In the genomic region with DNA sequence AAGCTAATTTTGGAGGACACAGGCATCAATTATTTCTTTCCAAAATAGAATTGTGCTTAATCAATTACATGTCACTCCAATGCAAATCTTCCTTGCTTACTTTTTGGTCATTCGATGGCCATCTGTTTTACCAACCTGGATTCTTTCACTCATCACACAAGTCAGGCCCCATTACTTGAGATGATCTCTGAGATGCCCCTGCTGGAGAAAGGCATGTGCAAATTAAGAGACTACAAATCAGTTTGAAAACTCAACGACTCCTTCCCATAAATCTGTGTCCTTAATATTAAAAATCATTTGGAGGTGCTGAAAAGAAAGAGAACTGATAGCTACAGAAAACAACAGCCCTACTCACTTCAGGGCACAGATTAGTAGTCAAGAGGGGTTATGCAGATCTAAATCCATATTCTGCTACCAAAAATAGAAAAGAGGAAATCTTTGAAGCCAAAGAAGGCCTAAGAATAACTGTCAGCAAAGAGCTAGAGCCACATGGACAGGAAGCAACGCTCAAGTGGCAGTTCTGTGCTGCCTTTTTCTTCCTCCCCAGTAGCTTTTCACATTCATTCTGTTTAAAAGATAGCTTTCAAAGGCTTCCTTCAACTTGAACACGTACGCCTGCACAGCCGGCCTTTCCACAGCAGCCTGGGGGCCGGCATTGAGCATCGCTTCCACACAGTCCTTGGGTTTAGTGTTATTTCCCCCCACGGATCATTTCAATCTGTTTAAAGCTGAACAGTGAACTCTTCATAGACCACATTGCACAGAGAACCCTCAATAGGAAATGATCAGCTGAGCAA, we compare ENCODE assay signal across 8 cellular contexts.
DNase-seq lines count a peak whose midpoint lies in the region; ATAC-seq and TF ChIP-seq lines count a peak whose summit lies in the region.

No MANE protein-coding gene starts in this region.

- no peaks in the 10 kb centered on the region for H3K9me3 ChIP-seq in right atrium auricular region
- H3K9me3 ChIP-seq in right cardiac atrium (ENCODE audit: control insufficient read depth, low read length), result no peaks in the 10 kb centered on the region
- H3K9me3 ChIP-seq in tibial nerve, result no peaks in the 10 kb centered on the region

- peaks cover 3% of the 10 kb centered on the region for H3K36me3 Mint-ChIP-seq in T-helper 2 cell treated with Interferon-gamma antibody and Interleukin-4, amounts not matched to agents 5 μg/mL and 100 μg/mL, for 36 hours (ENCODE audit: low read depth)

- H3K27me3 Mint-ChIP-seq in T-helper 2 cell treated with Interferon-gamma antibody and Interleukin-4, amounts not matched to agents 5 μg/mL and 100 μg/mL, for 36 hours (ENCODE audit: low read depth), result no peaks in the 10 kb centered on the region

- peak in 1 of 2 donors; percentile 58 for TF ChIP-seq EP300 in tibial nerve (IDR thresholded peaks at IDR 0.05)

- WGBS in right cardiac atrium, result 21% methylated on average over 9 of the region's 9 CpGs
- WGBS in tibial nerve, 2 donors, result 26 to 34% methylated on average over 9 of the region's 9 CpGs

- H3K36me3 ChIP-seq in right atrium auricular region (no peaks in the 10 kb centered on the region), tibial nerve (no peaks in the 10 kb centered on the region)

- peak overlapping the region; percentile 89 for H3K27ac Mint-ChIP-seq in T-helper 2 cell treated with Interferon-gamma antibody and Interleukin-4, amounts not matched to agents 5 μg/mL and 100 μg/mL, for 36 hours

- H3K4me1 Mint-ChIP-seq in T-helper 2 cell treated with Interferon-gamma antibody and Interleukin-4, amounts not matched to agents 5 μg/mL and 100 μg/mL, for 36 hours (ENCODE audit: low read depth), result peaks cover 35% of the 10 kb centered on the region

- TF ChIP-seq POLR2A in tibial nerve (IDR thresholded peaks at IDR 0.05), result no peak

- peaks cover 9% of the 10 kb centered on the region for H3K9me3 Mint-ChIP-seq in T-helper 2 cell treated with Interferon-gamma antibody and Interleukin-4, amounts not matched to agents 5 μg/mL and 100 μg/mL, for 36 hours

- peak; percentile 80 for ATAC-seq in Right ventricle myocardium superior (ENCODE audit: poor library complexity)
- ATAC-seq in right cardiac atrium, result peak in 1 of 2 donors; percentile 19
- ATAC-seq in GM21717 (IDR thresholded peaks at IDR 0.05; ENCODE audit: unreplicated experiment), result no peak
- no peak for ATAC-seq in HG03354 (IDR thresholded peaks at IDR 0.05; ENCODE audit: poor library complexity, severe bottlenecking, unreplicated experiment)

- H3K27me3 ChIP-seq in right atrium auricular region (no peaks in the 10 kb centered on the region), right cardiac atrium (ENCODE audit: control insufficient read depth, insufficient read depth) (no peaks in the 10 kb centered on the region), tibial nerve (no peaks in the 10 kb centered on the region)

- TF ChIP-seq CTCF in right atrium auricular region (IDR thresholded peaks at IDR 0.05) (no peak), tibial nerve (IDR thresholded peaks at IDR 0.05) (no peak)

- H3K4me3 Mint-ChIP-seq in T-helper 2 cell treated with Interferon-gamma antibody and Interleukin-4, amounts not matched to agents 5 μg/mL and 100 μg/mL, for 36 hours, result peak overlapping the region; percentile 25

- H3K4me3 ChIP-seq in right atrium auricular region (no peak overlapping the region), right cardiac atrium (ENCODE audit: low read length) (no peak overlapping the region), tibial nerve (no peak overlapping the region)

- H3K4me1 ChIP-seq in right atrium auricular region, result peaks cover 0 to 21% of the 10 kb centered on the region in 2 donors
- H3K4me1 ChIP-seq in right cardiac atrium (ENCODE audit: control insufficient read depth, insufficient read depth, low read length), result peaks cover 5% of the 10 kb centered on the region
- peaks cover 0 to 34% (median 9%) of the 10 kb centered on the region in 4 donors for H3K4me1 ChIP-seq in tibial nerve

- intact Hi-C loops in Right ventricle myocardium superior (cut with DNase I) (no loop called here), right cardiac atrium (cut with DNase I) (no loop called here)

- DNase-seq in Right ventricle myocardium superior (no peak), right atrium auricular region (ENCODE audit: low spot score) (no peak), right cardiac atrium (no peak), tibial nerve (ENCODE audit: low spot score in 2 of 2) (no peak), SHP77 treated with DMSO at 0.1 percent for 48 hours (lab: John Stamatoyannopoulos, UW) (no peak)
- DNase-seq in T-helper 2 cell treated with Interferon-gamma antibody and Interleukin-4, amounts not matched to agents 5 μg/mL and 100 μg/mL, for 36 hours (ENCODE audit: low spot score), result no peak

- H3K27ac ChIP-seq in right atrium auricular region, result peak overlapping the region in 1 of 2 donors; percentile 12
- peak overlapping the region; percentile 30 for H3K27ac ChIP-seq in right cardiac atrium (ENCODE audit: low read length)
- peak overlapping the region in 3 of 4 donors; percentile 11 to 51 (median 19) for H3K27ac ChIP-seq in tibial nerve
